ENCODE assay signal across 9 cellular contexts in genomic region chr17:32111141-32111771, GRCh38. TPM values are rescaled to one million over a fixed set of nuclear protein-coding genes. Genes with fewer than 3 reads are reported as not detected.
DNase-seq lines count a peak whose midpoint lies in the region; ATAC-seq and TF ChIP-seq lines count a peak whose summit lies in the region.
"Had no signal": no experiment of that assay in that cellular context is flagged by ENCODE, and none has a peak within 500 bp of the region (broad histone marks: within the 10 kb centered on the region; RNA-seq: fewer than 3 reads in every experiment).

No MANE protein-coding gene starts in this region.

- H3K27ac ChIP-seq in naive thymus-derived CD4-positive, alpha-beta T cell (ENCODE audit: low read depth, low read length): no peak overlapping the region

- H3K9me3 Mint-ChIP-seq in CD14-positive monocyte (no peaks in the 10 kb centered on the region), HFFc6 (no peaks in the 10 kb centered on the region)
- no peaks in the 10 kb centered on the region for H3K9me3 Mint-ChIP-seq in naive thymus-derived CD4-positive, alpha-beta T cell
- H3K9me3 Mint-ChIP-seq: dendritic cell treated with granulocyte-macrophage colony-stimulating factor and Interleukin-4, amounts not matched to agents 40 ng/mL and 50 ng/mL, for 4 days had no signal

- no peaks in the 10 kb centered on the region for H3K27me3 ChIP-seq in naive thymus-derived CD4-positive, alpha-beta T cell (ENCODE audit: control insufficient read depth in 2 of 2, insufficient read depth in 2 of 2, low read length in 2 of 2)

- CTCF ChIA-PET in naive thymus-derived CD4-positive, alpha-beta T cell (lab: Charles Lee): interaction anchor here (0.9 kb wide), 1 partner anchor 25 kb away, joined by 3 read pairs; no protein-coding TSS in a partner anchor

- H3K4me3 ChIP-seq in naive thymus-derived CD4-positive, alpha-beta T cell (ENCODE audit: low read length): no peak overlapping the region

- H3K4me1 Mint-ChIP-seq in CD14-positive monocyte: peaks cover 38% of the 10 kb centered on the region
- H3K4me1 Mint-ChIP-seq in HFFc6 (ENCODE audit: low read depth): peaks cover 20% of the 10 kb centered on the region
- peaks cover 12 to 39% (median 25%) of the 10 kb centered on the region in 7 donors for H3K4me1 Mint-ChIP-seq in naive thymus-derived CD4-positive, alpha-beta T cell

- H3K27me3 Mint-ChIP-seq in CD14-positive monocyte (ENCODE audit: low read depth in 3 of 3) (peaks cover 0 to 3% (median 0%) of the 10 kb centered on the region in 3 donors), HFFc6 (ENCODE audit: insufficient read depth) (peaks cover 7% of the 10 kb centered on the region)
- no peaks in the 10 kb centered on the region for H3K27me3 Mint-ChIP-seq in naive thymus-derived CD4-positive, alpha-beta T cell
- H3K27me3 Mint-ChIP-seq: dendritic cell treated with granulocyte-macrophage colony-stimulating factor and Interleukin-4, amounts not matched to agents 40 ng/mL and 50 ng/mL, for 4 days had no signal

- H3K9me3 ChIP-seq in naive thymus-derived CD4-positive, alpha-beta T cell (ENCODE audit: control insufficient read depth in 2 of 3, low read length in 3 of 3): no peaks in the 10 kb centered on the region

- H3K4me3 Mint-ChIP-seq in CD14-positive monocyte (peak overlapping the region in 1 of 2 donors; percentile 67), HFFc6 (peak overlapping the region; percentile 41; the same call in 1 of the 2 replicates)
- H3K4me3 Mint-ChIP-seq in naive thymus-derived CD4-positive, alpha-beta T cell: peak overlapping the region in 3 of 10 donors; percentile 24 to 51 (median 41)
- H3K4me3 Mint-ChIP-seq: dendritic cell treated with granulocyte-macrophage colony-stimulating factor and Interleukin-4, amounts not matched to agents 40 ng/mL and 50 ng/mL, for 4 days had no signal

- H3K27ac Mint-ChIP-seq in CD14-positive monocyte (peak overlapping the region in 1 of 7 donors; percentile 46), HFFc6 (no peak overlapping the region)
- H3K27ac Mint-ChIP-seq in naive thymus-derived CD4-positive, alpha-beta T cell: peak overlapping the region in 2 of 9 donors; percentile 41 to 67
- H3K27ac Mint-ChIP-seq: dendritic cell treated with granulocyte-macrophage colony-stimulating factor and Interleukin-4, amounts not matched to agents 40 ng/mL and 50 ng/mL, for 4 days had no signal

- peak; percentile 54 for TF ChIP-seq CTCF in CD14-positive monocyte (IDR thresholded peaks at IDR 0.05)
- peak; percentile 70 for TF ChIP-seq CTCF in HFFc6 (IDR thresholded peaks at IDR 0.05)

- intact Hi-C loops in CD14-positive monocyte (cut with micrococcal nuclease): no loop called here
- intact Hi-C loops in naive thymus-derived CD4-positive, alpha-beta T cell (cut with micrococcal nuclease): no loop called here

- H3K36me3 Mint-ChIP-seq in CD14-positive monocyte (no peaks in the 10 kb centered on the region), HFFc6 (ENCODE audit: low read depth) (no peaks in the 10 kb centered on the region)
- H3K36me3 Mint-ChIP-seq in naive thymus-derived CD4-positive, alpha-beta T cell: no peaks in the 10 kb centered on the region

- POLR2A ChIA-PET in naive thymus-derived CD4-positive, alpha-beta T cell (lab: Charles Lee): no interaction called here

- DNase-seq in CD14-positive monocyte (ENCODE audit: low spot score): no peak
- DNase-seq in HFFc6: peak; percentile 47
- DNase-seq in T-helper 22 cell (ENCODE audit: low read depth): peak; percentile 5
- DNase-seq in ecto neural progenitor cell (ENCODE audit: low spot score): peak; percentile 63
- DNase-seq in naive thymus-derived CD4-positive, alpha-beta T cell: peak in 7 of 9 donors; percentile 34 to 60 (median 37)

- peaks cover 0 to 18% of the 10 kb centered on the region in 2 donors for H3K4me1 ChIP-seq in naive thymus-derived CD4-positive, alpha-beta T cell (ENCODE audit: control insufficient read depth in 2 of 2, insufficient read depth in 2 of 2, low read length in 2 of 2)

- H3K36me3 ChIP-seq in naive thymus-derived CD4-positive, alpha-beta T cell (ENCODE audit: control insufficient read depth in 2 of 3, insufficient read depth in 3 of 3, low read length in 3 of 3): no peaks in the 10 kb centered on the region

- peak; percentile 79 for ATAC-seq in naive thymus-derived CD4-positive, alpha-beta T cell
- ATAC-seq in GM18498 (IDR thresholded peaks at IDR 0.05; ENCODE audit: unreplicated experiment) (no peak), HG03095 (IDR thresholded peaks at IDR 0.05; ENCODE audit: unreplicated experiment) (no peak), GM18517 (IDR thresholded peaks at IDR 0.05; ENCODE audit: unreplicated experiment) (no peak)

RNA-seq across cellular contexts. Expression of gene RHOT1, which starts 31.0 kb away (rescaled TPM):
- polyA plus RNA-seq in CD14-positive monocyte: 10 to 100 TPM; 45.9 to 51.9 TPM
- total RNA-seq in HFFc6 (2021; fragmentation: NEBNext Ultra II Directional; extraction: Animal tissue kit (Norgen Biotek cat#: 25700)): 10 to 100 TPM; 20.8 to 26.8 (median 23.6) TPM
- 10 to 100 TPM; 24.3 to 31.7 (median 29.3) TPM for total RNA-seq in naive thymus-derived CD4-positive, alpha-beta T cell
- polyA plus RNA-seq in naive thymus-derived CD4-positive, alpha-beta T cell: 10 to 100 TPM; 28.5 to 29.6 TPM
